Comparison of ENCODE assay signal across 8 cellular contexts in genomic region chr7:50610521-50611277, GRCh38. TPM values are rescaled to one million over a fixed set of nuclear protein-coding genes. Genes with fewer than 3 reads are reported as not detected.
DNase-seq lines count a peak whose midpoint lies in the region; ATAC-seq and TF ChIP-seq lines count a peak whose summit lies in the region.

No MANE protein-coding gene starts in this region.

- ATAC-seq in GM19468 (IDR thresholded peaks at IDR 0.05; ENCODE audit: extremely low read depth, unreplicated experiment) (peak; percentile 57), Panc1 (no peak), HG02885 (IDR thresholded peaks at IDR 0.05; ENCODE audit: poor library complexity, unreplicated experiment) (no peak)

- no peaks in the 10 kb centered on the region for H3K9me3 ChIP-seq in Panc1 (ENCODE audit: control insufficient read depth, insufficient read depth, low read depth, low read length)

- H3K4me1 ChIP-seq in Panc1 (ENCODE audit: control insufficient read depth, insufficient read depth, low read length): no peaks in the 10 kb centered on the region

- in situ Hi-C loops in Panc1 (cut with HindIII; ENCODE audit: low pct_unique_long_range_greater_than_20kb, low sequenced_read_pairs): no loop called here

- intact Hi-C loops in Panc1 (cut with micrococcal nuclease; ENCODE audit: unreplicated experiment): no loop called here

- BruUV-seq in Panc1 (replicated peaks; lab: Mats Ljungman, UMichigan): TSS peak; percentile 53

- POLR2A ChIA-PET in Panc1 (lab: Charles Lee): no interaction called here

- no peaks in the 10 kb centered on the region for H3K36me3 ChIP-seq in Panc1 (ENCODE audit: control insufficient read depth, insufficient read depth, low read length)

- DNase-seq in AG09309 (ENCODE audit: low read depth) (peak; percentile 52), Panc1 (ENCODE audit: low read depth, low spot score) (peak; percentile 39), cardiac fibroblast (ENCODE audit: low read depth in 2 of 2) (peak; percentile 60 to 83), DMS79 treated with DMSO at 0.1 percent for 48 hours (lab: John Stamatoyannopoulos, UW) (no peak), NCI-H1048 (lab: John Stamatoyannopoulos, UW) (no peak), OCI-M2 (lab: John Stamatoyannopoulos, UW; ENCODE audit: unreplicated experiment) (no peak)

- no peak overlapping the region for H3K27ac ChIP-seq in Panc1 (ENCODE audit: low read length)

- no peaks in the 10 kb centered on the region for H3K27me3 ChIP-seq in Panc1 (ENCODE audit: control insufficient read depth, insufficient read depth, low read length)

- TF ChIP-seq CTCF in AG09309 (IDR thresholded peaks at IDR 0.05; ENCODE audit: control insufficient read depth, insufficient read depth, low read depth, low read length, missing control alignments) (no peak), Panc1 (IDR thresholded peaks at IDR 0.05) (no peak), cardiac fibroblast (IDR thresholded peaks at IDR 0.05; ENCODE audit: low read depth, low read length) (no peak)

- CTCF ChIA-PET in Panc1 (lab: Charles Lee): no interaction called here

- H3K4me3 ChIP-seq in AG09309 (ENCODE audit: control insufficient read depth, low read depth, low read length) (no peak overlapping the region), Panc1 (ENCODE audit: low read depth in 2 of 2, low read length in 2 of 2) (no peak overlapping the region), cardiac fibroblast (replicated peaks in 1 of 2; ENCODE audit: low read depth in 2 of 2, low read length in 2 of 2) (no peak overlapping the region)

RNA-seq across cellular contexts. Expression of gene DDC, which starts 45.5 kb away (rescaled TPM):
- not detected for total RNA-seq in Panc1 (2021; ENCODE audit: unreplicated experiment)
- not detected for polyA plus RNA-seq in Panc1 (2012; ENCODE audit: insufficient read length)

Comparison
In these comparisons a context has a peak if more than half of its experiments do, and no peak if none do; other contexts are left out.
1. DNase-seq: peak in AG09309 (single experiment), Panc1 (single experiment) and cardiac fibroblast (2 of 2); none in DMS79 treated with DMSO at 0.1 percent for 48 hours (single experiment), NCI-H1048 (single experiment) and OCI-M2 (single experiment).